ENCODE assay signal across 12 cellular contexts in the genomic region with DNA sequence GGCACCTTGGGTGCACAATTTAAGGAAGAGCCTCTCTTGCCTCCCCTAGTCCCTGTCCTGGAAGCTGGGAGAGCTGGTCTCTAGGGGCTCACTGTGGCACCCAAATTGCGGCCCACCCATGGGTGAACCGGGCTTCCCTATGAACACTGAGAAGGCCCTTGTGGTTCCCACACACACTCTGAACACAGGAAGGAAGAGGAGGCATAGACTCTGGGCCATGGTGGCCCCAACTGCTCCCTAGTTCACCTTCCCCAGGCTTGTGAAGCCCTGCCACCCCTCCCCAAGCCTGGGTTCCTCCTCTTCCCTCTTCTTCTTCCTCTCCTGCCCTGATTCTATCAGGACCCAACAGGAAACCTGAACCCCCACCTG. TPM values are rescaled to one million over a fixed set of nuclear protein-coding genes. Genes with fewer than 3 reads are reported as not detected.
DNase-seq lines count a peak whose midpoint lies in the region; ATAC-seq, FAIRE-seq and TF ChIP-seq lines count a peak whose summit lies in the region.
"Had no signal": no experiment of that assay in that cellular context is flagged by ENCODE, and none has a peak within 500 bp of the region (broad histone marks: within the 10 kb centered on the region; RNA-seq: fewer than 3 reads in every experiment).

No MANE protein-coding gene starts in this region.

- H3K9ac ChIP-seq in DND-41 (ENCODE audit: low read depth, low read length) (no peak overlapping the region), skeletal muscle tissue (ENCODE audit: low read depth in 1 of 3, low read length in 3 of 3) (peak overlapping the region; percentile 45 to 51 (median 50)), kidney (ENCODE audit: low read length in 2 of 2) (no peak overlapping the region)

- TF ChIP-seq CTCF in DND-41 (IDR thresholded peaks at IDR 0.05; ENCODE audit: borderline replicate concordance, extremely low read depth, low read length, poor library complexity, severe bottlenecking) = no peak
- no peak for TF ChIP-seq CTCF in RWPE1 (conservative IDR thresholded peaks at IDR 0.05; ENCODE audit: low read depth)
- no peak for TF ChIP-seq CTCF in kidney (IDR thresholded peaks at IDR 0.05; ENCODE audit: borderline replicate concordance, extremely low read depth, insufficient read depth)

- DNase-seq in DND-41 (no peak), RWPE1 (ENCODE audit: low spot score) (no peak), dermis blood vessel endothelial cell (no peak), kidney (no peak), MG63 (no peak)
- DNase-seq in effector memory CD4-positive, alpha-beta T cell = no peak
- DNase-seq: HCEC 1CT, hypothalamus, NCI-H2081, SIG-M5 had no signal

- H3K9me3 ChIP-seq in DND-41 (ENCODE audit: insufficient read depth, low read length, severe bottlenecking) (no peaks in the 10 kb centered on the region), skeletal muscle tissue (ENCODE audit: control insufficient read depth in 3 of 3, low read length in 3 of 3) (no peaks in the 10 kb centered on the region), kidney (ENCODE audit: control insufficient read depth in 1 of 2, low read length in 2 of 2) (no peaks in the 10 kb centered on the region), MG63 (no peaks in the 10 kb centered on the region)
- H3K9me3 ChIP-seq in effector memory CD4-positive, alpha-beta T cell (ENCODE audit: control insufficient read depth, low read length) = no peaks in the 10 kb centered on the region

- POLR2A ChIA-PET in RWPE1 (lab: Yijun Ruan, JAX; ENCODE audit: low non-redundant PET) = interaction anchor here (0.8 kb wide), 1 partner anchor 10 kb away, joined by 8 read pairs; the partner anchor contains the start of gene SREBF1

- CTCF ChIA-PET in RWPE1 (lab: Yijun Ruan, JAX) = interaction anchor here (0.6 to 0.9 kb wide), 2 partner anchors 34 to 207 kb away, joined by 3 to 6 read pairs; no protein-coding TSS in a partner anchor

- H3K27ac ChIP-seq in DND-41 (ENCODE audit: low read length) (peak overlapping the region; percentile 34; the same call in 1 of the 2 replicates), RWPE1 (peak overlapping the region; percentile 97), skeletal muscle tissue (ENCODE audit: low read depth, low read length) (peak overlapping the region; percentile 100), kidney (ENCODE audit: low read depth in 2 of 2, low read length in 2 of 2) (no peak overlapping the region)
- peak overlapping the region; percentile 49 for H3K27ac ChIP-seq in effector memory CD4-positive, alpha-beta T cell (ENCODE audit: insufficient read depth, low read length, poor library complexity, severe bottlenecking)

- no peak overlapping the region for H3K4me3 ChIP-seq in DND-41 (ENCODE audit: low read depth in 1 of 2, low read length in 2 of 2)
- no peak overlapping the region for H3K4me3 ChIP-seq in effector memory CD4-positive, alpha-beta T cell (ENCODE audit: insufficient read depth, low read depth, low read length, poor library complexity, severe bottlenecking)
- no peak overlapping the region for H3K4me3 ChIP-seq in skeletal muscle tissue (ENCODE audit: low read length in 3 of 3)
- no peak overlapping the region for H3K4me3 ChIP-seq in kidney (ENCODE audit: low read length in 2 of 2)
- no peak overlapping the region for H3K4me3 ChIP-seq in MG63

- ATAC-seq in DND-41 (ENCODE audit: insufficient read depth, low read depth) (no peak), HG03469 (IDR thresholded peaks at IDR 0.05; ENCODE audit: unreplicated experiment) (no peak)

- H4K20me1 ChIP-seq in DND-41 (ENCODE audit: insufficient read depth, low read length) = peaks cover 32% of the 10 kb centered on the region; the same call in 1 of the 2 replicates

- no peak overlapping the region for H3K4me2 ChIP-seq in DND-41 (ENCODE audit: insufficient read depth, low read length)

- peaks cover 52% of the 10 kb centered on the region for H3K4me1 ChIP-seq in DND-41 (ENCODE audit: insufficient read depth, low read length)
- H3K4me1 ChIP-seq in effector memory CD4-positive, alpha-beta T cell (ENCODE audit: control insufficient read depth, insufficient read depth, low read length, poor library complexity, severe bottlenecking) = peaks cover 58% of the 10 kb centered on the region
- peaks cover 89 to 93% (median 93%) of the 10 kb centered on the region in 3 donors for H3K4me1 ChIP-seq in skeletal muscle tissue (ENCODE audit: control insufficient read depth in 3 of 3, insufficient read depth in 3 of 3, low read length in 3 of 3)
- peaks cover 44 to 66% of the 10 kb centered on the region in 2 donors for H3K4me1 ChIP-seq in kidney (ENCODE audit: control insufficient read depth in 1 of 2, insufficient read depth in 1 of 2, low read depth in 1 of 2, low read length in 2 of 2)

- H3K79me2 ChIP-seq in DND-41 (ENCODE audit: insufficient read depth, low read length) = peaks cover 29% of the 10 kb centered on the region

- H3K36me3 ChIP-seq in DND-41 (ENCODE audit: insufficient read depth, low read length) (peaks cover 5% of the 10 kb centered on the region; the same call in 1 of the 2 replicates), skeletal muscle tissue (ENCODE audit: control insufficient read depth in 3 of 3, insufficient read depth in 3 of 3, low read length in 3 of 3) (peaks cover 0 to 1% (median 0%) of the 10 kb centered on the region in 3 donors), kidney (ENCODE audit: control insufficient read depth in 1 of 2, insufficient read depth in 2 of 2, low read length in 2 of 2) (no peaks in the 10 kb centered on the region), MG63 (peaks cover 5% of the 10 kb centered on the region; the same call in 1 of the 2 replicates)
- H3K36me3 ChIP-seq in effector memory CD4-positive, alpha-beta T cell (ENCODE audit: control insufficient read depth, insufficient read depth, low read length) = no peaks in the 10 kb centered on the region

- no peak overlapping the region for H2AFZ ChIP-seq in DND-41 (ENCODE audit: low read depth, low read length)

- FAIRE-seq in kidney (lab: Jason Lieb, UNC) = no peak

- intact Hi-C loops in kidney (cut with DNase I) = no loop called here

- H3K27me3 ChIP-seq in DND-41 (ENCODE audit: insufficient read depth, low read length, poor library complexity) (no peaks in the 10 kb centered on the region), skeletal muscle tissue (ENCODE audit: control insufficient read depth in 3 of 3, insufficient read depth in 3 of 3, low read length in 3 of 3) (no peaks in the 10 kb centered on the region), MG63 (no peaks in the 10 kb centered on the region)
- no peaks in the 10 kb centered on the region for H3K27me3 ChIP-seq in effector memory CD4-positive, alpha-beta T cell (replicated peaks; ENCODE audit: control insufficient read depth, insufficient read depth, low read length, poor library complexity, severe bottlenecking)

RNA-seq across cellular contexts. Expression of gene SREBF1, which starts 10.5 kb away (rescaled TPM):
- total RNA-seq in skeletal muscle tissue = 23.0 TPM
- total RNA-seq in dermis blood vessel endothelial cell = 28.8 and 71.5 TPM in 2 replicates
- total RNA-seq in kidney = 48.3 TPM
- 37.6 TPM for polyA plus RNA-seq in kidney (ENCODE audit: insufficient read depth, low read depth, low replicate concordance)
- total RNA-seq in MG63 (2014; rRNA removed; shearing (Covaris generic); ENCODE audit: low replicate concordance) = 36.0 and 59.3 TPM in 2 replicates

Comparison
In these comparisons a context has a peak if more than half of its experiments do, and no peak if none do; other contexts are left out.
1. H3K27ac ChIP-seq: peak in DND-41 (single experiment), RWPE1 (single experiment), effector memory CD4-positive, alpha-beta T cell (single experiment) and skeletal muscle tissue (single experiment); none in kidney (0 of 2).
2. H3K9ac ChIP-seq: peak in skeletal muscle tissue (3 of 3); none in DND-41 (single experiment) and kidney (0 of 2).